11 cellular contexts compared by ENCODE assay signal in genomic region chr4:154367659-154368058, GRCh38.
DNase-seq lines count a peak whose midpoint lies in the region; ATAC-seq lines count a peak whose summit lies in the region.
"Had no signal": no experiment of that assay in that cellular context is flagged by ENCODE, and none has a peak within 500 bp of the region (broad histone marks: within the 10 kb centered on the region; RNA-seq: fewer than 3 reads in every experiment).

No MANE protein-coding gene starts in this region.

- ATAC-seq in GM19043 (IDR thresholded peaks at IDR 0.05; ENCODE audit: low read depth, unreplicated experiment) (peak; percentile 26), GM21786 (IDR thresholded peaks at IDR 0.05; ENCODE audit: unreplicated experiment) (peak; percentile 28), HG03457 (IDR thresholded peaks at IDR 0.05; ENCODE audit: unreplicated experiment) (peak; percentile 13), memory B cell (ENCODE audit: low read depth) (no peak)
- no peak for ATAC-seq in activated CD8-positive, alpha-beta T cell treated with anti-CD3 and anti-CD28 coated beads, Interleukin-2, amount 10 ng/mL, durations not matched to agents 7 days and 5 days

- peaks cover 6% of the 10 kb centered on the region for H3K27me3 Mint-ChIP-seq in memory B cell
- H3K27me3 Mint-ChIP-seq in activated CD8-positive, alpha-beta T cell treated with anti-CD3 and anti-CD28 coated beads, Interleukin-2, amount 10 ng/mL, durations not matched to agents 7 days and 5 days (ENCODE audit: low read depth): peaks cover 10% of the 10 kb centered on the region

- H3K4me1 Mint-ChIP-seq in memory B cell: peaks cover 3% of the 10 kb centered on the region
- H3K4me1 Mint-ChIP-seq in activated CD8-positive, alpha-beta T cell treated with anti-CD3 and anti-CD28 coated beads, Interleukin-2, amount 10 ng/mL, durations not matched to agents 7 days and 5 days (ENCODE audit: low read depth): peaks cover 8% of the 10 kb centered on the region

- DNase-seq in memory B cell (ENCODE audit: low spot score in 2 of 2) (no peak), ureter (ENCODE audit: low spot score) (no peak), cortex of kidney (lab: John Stamatoyannopoulos, UW) (no peak), NCI-H226 (no peak)
- DNase-seq in activated CD8-positive, alpha-beta T cell treated with anti-CD3 and anti-CD28 coated beads, Interleukin-2, amount 10 ng/mL, durations not matched to agents 7 days and 5 days: no peak
- DNase-seq: Caco-2, dermis blood vessel endothelial cell, right lobe of liver had no signal

- POLR2A ChIA-PET in activated CD8-positive, alpha-beta T cell treated with anti-CD3 and anti-CD28 coated beads, Interleukin-2, amount 10 ng/mL, durations not matched to agents 7 days and 5 days (lab: Charles Lee): no interaction called here

- H3K27ac Mint-ChIP-seq in memory B cell: no peak overlapping the region
- H3K27ac Mint-ChIP-seq in activated CD8-positive, alpha-beta T cell treated with anti-CD3 and anti-CD28 coated beads, Interleukin-2, amount 10 ng/mL, durations not matched to agents 7 days and 5 days: no peak overlapping the region

- H3K4me3 Mint-ChIP-seq in memory B cell: peak overlapping the region; percentile 49
- no peak overlapping the region for H3K4me3 Mint-ChIP-seq in activated CD8-positive, alpha-beta T cell treated with anti-CD3 and anti-CD28 coated beads, Interleukin-2, amount 10 ng/mL, durations not matched to agents 7 days and 5 days

- H3K9me3 Mint-ChIP-seq in memory B cell: no peaks in the 10 kb centered on the region
- no peaks in the 10 kb centered on the region for H3K9me3 Mint-ChIP-seq in activated CD8-positive, alpha-beta T cell treated with anti-CD3 and anti-CD28 coated beads, Interleukin-2, amount 10 ng/mL, durations not matched to agents 7 days and 5 days (ENCODE audit: insufficient read depth)

- CTCF ChIA-PET in activated CD8-positive, alpha-beta T cell treated with anti-CD3 and anti-CD28 coated beads, Interleukin-2, amount 10 ng/mL, durations not matched to agents 7 days and 5 days (lab: Charles Lee): interaction anchor here (0.9 kb wide), 1 partner anchor 25 kb away, joined by 3 read pairs; no protein-coding TSS in a partner anchor

- H3K36me3 Mint-ChIP-seq in memory B cell: peaks cover 3% of the 10 kb centered on the region
- H3K36me3 Mint-ChIP-seq in activated CD8-positive, alpha-beta T cell treated with anti-CD3 and anti-CD28 coated beads, Interleukin-2, amount 10 ng/mL, durations not matched to agents 7 days and 5 days (ENCODE audit: low read depth): no peaks in the 10 kb centered on the region

Comparison
In these comparisons a context has a peak if more than half of its experiments do, and no peak if none do; other contexts are left out.
1. ATAC-seq: peak in GM19043 (single experiment), GM21786 (single experiment) and HG03457 (single experiment); none in memory B cell (single experiment) and activated CD8-positive, alpha-beta T cell treated with anti-CD3 and anti-CD28 coated beads, Interleukin-2, amount 10 ng/mL, durations not matched to agents 7 days and 5 days (single experiment).